ENCODE assay signal across 20 cellular contexts in genomic region chr13:97145057-97145456, GRCh38.
DNase-seq lines count a peak whose midpoint lies in the region; ATAC-seq, FAIRE-seq and TF ChIP-seq lines count a peak whose summit lies in the region.
"Had no signal": no experiment of that assay in that cellular context is flagged by ENCODE, and none has a peak within 500 bp of the region (broad histone marks: within the 10 kb centered on the region; RNA-seq: fewer than 3 reads in every experiment).

No MANE protein-coding gene starts in this region.

- in situ Hi-C loops in HepG2 (cut with HindIII; ENCODE audit: extremely low pct_ligation_motif_present, low pct_unique_long_range_greater_than_20kb) (no loop called here), K562 (cut with MboI) (no loop called here)

- H3K27ac ChIP-seq in HepG2 (ENCODE audit: extremely low read length, insufficient read depth, low read length) = no peak overlapping the region
- no peak overlapping the region for H3K27ac ChIP-seq in right lobe of liver
- H3K27ac ChIP-seq in K562 (ENCODE audit: extremely low read depth, low read depth, low read length) = no peak overlapping the region
- no peak overlapping the region for H3K27ac ChIP-seq in trophoblast cell (ENCODE audit: low read depth, low read length)
- H3K27ac ChIP-seq: 22Rv1; A549; BLaER1 treated with 17β-estradiol and CSF1 and Interleukin-3, amounts not matched to agents 10 nM and 100 nM; C4-2B had no signal

- H4K8ac ChIP-seq in trophoblast cell (ENCODE audit: low read depth, low read length) = no peak overlapping the region

- no peak overlapping the region for H3K18ac ChIP-seq in trophoblast cell (ENCODE audit: low read length)

- ATAC-seq in HepG2 (no peak), right lobe of liver (no peak), K562 (no peak), HG03460 (IDR thresholded peaks at IDR 0.05; ENCODE audit: unreplicated experiment) (no peak)
- ATAC-seq: A549; CD8-positive, alpha-beta T cell had no signal

- BruUV-seq in HepG2 (replicated peaks; lab: Mats Ljungman, UMichigan) (no TSS peak), K562 (replicated peaks; lab: Mats Ljungman, UMichigan) (no TSS peak)

- H3K4me2 ChIP-seq in HepG2 (ENCODE audit: low read depth, low read length) (no peak overlapping the region), K562 (ENCODE audit: insufficient read depth, low read length) (no peak overlapping the region), trophoblast cell (ENCODE audit: low read length) (no peak overlapping the region)
- H3K4me2 ChIP-seq: A549; BLaER1 treated with 17β-estradiol and CSF1 and Interleukin-3, amounts not matched to agents 10 nM and 100 nM had no signal

- H4K20me1 ChIP-seq in HepG2 (ENCODE audit: insufficient read depth, low read length) = no peaks in the 10 kb centered on the region
- H4K20me1 ChIP-seq in K562 (replicated peaks; ENCODE audit: control insufficient read depth, insufficient read depth, low read length) = no peaks in the 10 kb centered on the region
- H4K20me1 ChIP-seq: BLaER1 treated with 17β-estradiol and CSF1 and Interleukin-3, amounts not matched to agents 10 nM and 100 nM had no signal

- H2BK5ac ChIP-seq in trophoblast cell (ENCODE audit: low read depth, low read length, poor library complexity) = no peak overlapping the region

- H3K4me3 ChIP-seq in HepG2 (replicated peaks in 1 of 3; ENCODE audit: insufficient read depth in 1 of 3, low read depth in 2 of 3, low read length in 3 of 3) = no peak overlapping the region
- H3K4me3 ChIP-seq in right lobe of liver = no peak overlapping the region
- no peak overlapping the region for H3K4me3 ChIP-seq in K562
- H3K4me3 ChIP-seq in trophoblast cell (ENCODE audit: low read depth, low read length) = no peak overlapping the region
- H3K4me3 ChIP-seq: A549; BLaER1 treated with 17β-estradiol and CSF1 and Interleukin-3, amounts not matched to agents 10 nM and 100 nM had no signal

- intact Hi-C loops in HepG2 (cut with micrococcal nuclease; ENCODE audit: unreplicated experiment) = no loop called here
- intact Hi-C loops in right lobe of liver (cut with DNase I) = no loop called here
- intact Hi-C loops in K562 (cut with micrococcal nuclease) = no loop called here

- no peak overlapping the region for H3K23ac ChIP-seq in trophoblast cell (ENCODE audit: low read length)

- H2AK5ac ChIP-seq in trophoblast cell (ENCODE audit: low read length) = no peak overlapping the region

- H4K12ac ChIP-seq in trophoblast cell (ENCODE audit: low read depth, low read length) = no peak overlapping the region

- no peak overlapping the region for H3K4ac ChIP-seq in trophoblast cell (ENCODE audit: low read depth, low read length)

- H3K9me3 ChIP-seq in HepG2 (ENCODE audit: low read length) (no peaks in the 10 kb centered on the region), right lobe of liver (no peaks in the 10 kb centered on the region), K562 (replicated peaks; ENCODE audit: control insufficient read depth, insufficient read depth, low read depth, low read length) (no peaks in the 10 kb centered on the region), trophoblast cell (ENCODE audit: insufficient read depth, low read depth, low read length) (no peaks in the 10 kb centered on the region)
- H3K9me3 ChIP-seq: A549; BLaER1 treated with 17β-estradiol and CSF1 and Interleukin-3, amounts not matched to agents 10 nM and 100 nM; Caco-2 had no signal

- H3K9me1 ChIP-seq in K562 (ENCODE audit: control insufficient read depth, insufficient read depth, low read length) = no peaks in the 10 kb centered on the region

- H3K27me3 ChIP-seq in HepG2 (ENCODE audit: control insufficient read depth in 1 of 2, insufficient read depth in 2 of 2, low read length in 2 of 2) (no peaks in the 10 kb centered on the region), right lobe of liver (no peaks in the 10 kb centered on the region), K562 (ENCODE audit: control insufficient read depth in 2 of 2, insufficient read depth in 2 of 2, low read length in 2 of 2) (no peaks in the 10 kb centered on the region), trophoblast cell (ENCODE audit: insufficient read depth, low read length) (no peaks in the 10 kb centered on the region)
- H3K27me3 ChIP-seq: BLaER1 treated with 17β-estradiol and CSF1 and Interleukin-3, amounts not matched to agents 10 nM and 100 nM had no signal

- DNase-seq in HepG2 (ENCODE audit: low spot score) (no peak), right lobe of liver (no peak), K562 (ENCODE audit: extremely low read depth in 1 of 4, low spot score in 3 of 4) (no peak), trophoblast cell (no peak), RCC 7860 (ENCODE audit: low spot score) (no peak), D721Med (ENCODE audit: insufficient read length, low spot score) (no peak)
- DNase-seq: AML-193; Caco-2; CD4-positive, alpha-beta T cell; CD8-positive, alpha-beta T cell; DMS79 treated with DMSO at 0.1 percent for 48 hours; GF-D8 had no signal

- H3K4me1 ChIP-seq in HepG2 (ENCODE audit: insufficient read depth, low read length) (peaks cover 27% of the 10 kb centered on the region), right lobe of liver (peaks cover 0 to 8% (median 0%) of the 10 kb centered on the region in 4 donors), K562 (replicated peaks in 1 of 2; ENCODE audit: control insufficient read depth in 2 of 2, insufficient read depth in 2 of 2, low read length in 2 of 2) (peaks cover 0 to 10% of the 10 kb centered on the region in 2 experiments; a peak in 3 of 5 replicates), trophoblast cell (ENCODE audit: control insufficient read depth in 1 of 2, insufficient read depth in 2 of 2, low read length in 2 of 2) (peaks cover 2 to 8% of the 10 kb centered on the region in 2 experiments)

- H3K9ac ChIP-seq in HepG2 (ENCODE audit: insufficient read depth, low read depth, low read length) (no peak overlapping the region), K562 (ENCODE audit: insufficient read depth in 1 of 2, low read depth in 2 of 2, low read length in 2 of 2) (no peak overlapping the region), trophoblast cell (ENCODE audit: low read length) (no peak overlapping the region)
- H3K9ac ChIP-seq: BLaER1 treated with 17β-estradiol and CSF1 and Interleukin-3, amounts not matched to agents 10 nM and 100 nM had no signal

- no peaks in the 10 kb centered on the region for H3K79me2 ChIP-seq in HepG2 (ENCODE audit: insufficient read depth, low read length)
- H3K79me2 ChIP-seq in K562 (ENCODE audit: control insufficient read depth, insufficient read depth, low read length) = no peaks in the 10 kb centered on the region
- H3K79me2 ChIP-seq in trophoblast cell (ENCODE audit: control insufficient read depth, insufficient read depth, low read length, poor library complexity) = peaks cover 2% of the 10 kb centered on the region

- CTCF ChIA-PET in HepG2 (lab: Yijun Ruan, JAX; ENCODE audit: low intra/inter-chr PET ratio, low total read pairs) = no interaction called here
- CTCF ChIA-PET in K562 (lab: Yijun Ruan, JAX; ENCODE audit: low intra/inter-chr PET ratio) = no interaction called here

- no peak overlapping the region for H2BK120ac ChIP-seq in trophoblast cell (ENCODE audit: insufficient read depth, low read length, poor library complexity)

- WGBS in HepG2 (ENCODE audit: low lambda C conversion rate) = 83% methylated on average over 2 of the region's 2 CpGs
- 86% methylated on average over 2 of the region's 2 CpGs for WGBS in right lobe of liver (ENCODE audit: insufficient coverage, low coverage, low lambda C conversion rate, missing lambda C conversion rate)
- WGBS in K562 (ENCODE audit: insufficient coverage, low coverage, missing lambda C conversion rate) = 58% methylated on average over 2 of the region's 2 CpGs
- no CpG with 5 or more reads among the region's 2 CpGs for WGBS in trophoblast cell (ENCODE audit: extremely low coverage, insufficient coverage, insufficient read length)

- H3K79me1 ChIP-seq in trophoblast cell (ENCODE audit: low read length) = peaks cover 7% of the 10 kb centered on the region

- TF ChIP-seq RAD21 in HepG2 (CRISPR knock-in tag; IDR thresholded peaks at IDR 0.05) (no peak), K562 (CRISPR knock-in tag; conservative IDR thresholded peaks at IDR 0.05 in 1 of 2, IDR thresholded peaks at IDR 0.05 in 1 of 2) (no peak)

- H2AFZ ChIP-seq in HepG2 (ENCODE audit: low read length) (no peak overlapping the region), K562 (ENCODE audit: low read depth, low read length) (no peak overlapping the region), trophoblast cell (ENCODE audit: insufficient read depth, low read length, poor library complexity) (no peak overlapping the region)

- H4K91ac ChIP-seq in trophoblast cell (ENCODE audit: low read depth, low read length) = no peak overlapping the region

- TF ChIP-seq EP300 in HepG2 (IDR thresholded peaks at IDR 0.05; ENCODE audit: low read depth in 2 of 2, low read length in 2 of 2) = no peak
- no peak for TF ChIP-seq EP300 in HepG2 (CRISPR knock-in tag; IDR thresholded peaks at IDR 0.05; ENCODE audit: borderline replicate concordance)
- no peak for TF ChIP-seq EP300 in K562 (IDR thresholded peaks at IDR 0.05; ENCODE audit: low read length)

- POLR2A ChIA-PET in HepG2 (lab: Yijun Ruan, JAX) (no interaction called here), K562 (lab: Yijun Ruan, JAX) (interaction anchor here (0.9 kb wide), 1 partner anchor 43 kb away, joined by 3 read pairs; no protein-coding TSS in a partner anchor)

- FAIRE-seq in HepG2 (lab: Jason Lieb, UNC) (no peak), K562 (lab: Jason Lieb, UNC) (no peak), RCC 7860 (lab: Jason Lieb, UNC) (no peak), D721Med (lab: Jason Lieb, UNC) (no peak)
- FAIRE-seq: A549, G401.6, GM12891, GM19239 had no signal

- H2BK12ac ChIP-seq in trophoblast cell (ENCODE audit: low read length) = peak overlapping the region; percentile 48

- no peak overlapping the region for H3K14ac ChIP-seq in trophoblast cell (ENCODE audit: low read length)

- H3K36me3 ChIP-seq in HepG2 (replicated peaks in 1 of 2; ENCODE audit: control insufficient read depth in 1 of 2, insufficient read depth in 2 of 2, low read length in 2 of 2) (no peaks in the 10 kb centered on the region), right lobe of liver (no peaks in the 10 kb centered on the region), K562 (ENCODE audit: control insufficient read depth, insufficient read depth, low read length) (no peaks in the 10 kb centered on the region), trophoblast cell (ENCODE audit: control insufficient read depth in 1 of 2, insufficient read depth in 2 of 2, low read length in 2 of 2) (no peaks in the 10 kb centered on the region)
- H3K36me3 ChIP-seq: BLaER1 treated with 17β-estradiol and CSF1 and Interleukin-3, amounts not matched to agents 10 nM and 100 nM had no signal

- no peak for TF ChIP-seq CTCF in HepG2 (CRISPR knock-in tag; IDR thresholded peaks at IDR 0.05)
- TF ChIP-seq CTCF in right lobe of liver (IDR thresholded peaks at IDR 0.05) = no peak
- no peak for TF ChIP-seq CTCF in K562 (IDR thresholded peaks at IDR 0.05 in 2 of 3, conservative IDR thresholded peaks at IDR 0.05 in 1 of 3; ENCODE audit: insufficient read depth in 2 of 3, low read depth in 1 of 3, low read length in 3 of 3)
- TF ChIP-seq CTCF in D721Med (IDR thresholded peaks at IDR 0.05; ENCODE audit: insufficient read depth, missing control alignments) = no peak

- TF ChIP-seq POLR2A in HepG2 (IDR thresholded peaks at IDR 0.05; ENCODE audit: insufficient read depth in 1 of 2, low read depth in 2 of 2, low read length in 2 of 2) = no peak
- TF ChIP-seq POLR2A in right lobe of liver (IDR thresholded peaks at IDR 0.05) = no peak
- no peak for TF ChIP-seq POLR2A in K562 (conservative IDR thresholded peaks at IDR 0.05)

Comparison
In these comparisons a context has a peak if more than half of its experiments do, and no peak if none do; other contexts are left out.
1. Of the 241 proteins assayed by ChIP-seq in both HepG2 and K562: peak only in HepG2: none; only in K562: none; in both: ZNF12; in neither: 240.